In genomic region chr14:36905272-36906046, GRCh38 we compare ENCODE assay signal across 20 cellular contexts.
"Had no signal": no experiment of that assay in that cellular context is flagged by ENCODE, and none has a peak within 500 bp of the region (broad histone marks: within the 10 kb centered on the region; RNA-seq: fewer than 3 reads in every experiment).

No MANE protein-coding gene starts in this region.

- H3K36me3 ChIP-seq: cardiac muscle cell, esophagus squamous epithelium, right atrium auricular region, tibial nerve had no signal

- H3K27me3 ChIP-seq: cardiac muscle cell, esophagus squamous epithelium, right atrium auricular region, tibial nerve had no signal

- H3K4me1 ChIP-seq: right atrium auricular region, tibial nerve had no signal

- H3K9me3 ChIP-seq: esophagus squamous epithelium, right atrium auricular region, tibial nerve had no signal

- H3K27ac ChIP-seq: cardiac muscle cell, esophagus squamous epithelium, right atrium auricular region, tibial nerve had no signal

- ATAC-seq: activated CD4-positive, alpha-beta T cell treated with anti-CD3 and anti-CD28 coated beads for 36 hours; activated T-helper 17 cell treated with anti-CD3 and anti-CD28 coated beads, Interleukin-2, amount 50 U/mL, for 72 hours; left lobe of liver; WTC11 had no signal

- DNase-seq: activated CD4-positive, alpha-beta T cell treated with anti-CD3 and anti-CD28 coated beads for 36 hours; activated CD4-positive, alpha-beta T cell treated with anti-CD3 and anti-CD28 coated beads, Interleukin-2, amount 50 U/mL, for 48 hours; activated naive CD4-positive, alpha-beta T cell; activated naive CD8-positive, alpha-beta T cell treated with anti-CD3 and anti-CD28 coated beads for 36 hours; activated T-cell treated with anti-CD3 and anti-CD28 coated beads, Interleukin-2, amount 50 U/mL, for 1 hour; amygdala; effector CD8-positive, alpha-beta T cell; esophagus squamous epithelium; foreskin fibroblast; occipital lobe; stimulated activated CD4-positive, alpha-beta T cell treated with anti-CD3 and anti-CD28 coated beads, Interleukin-2, amount 100 ng/mL, for 48 hours had no signal

- FAIRE-seq: endothelial cell of umbilical vein, urothelium cell line had no signal

- H3K4me3 ChIP-seq: cardiac muscle cell, esophagus squamous epithelium, lung, right atrium auricular region, tibial nerve had no signal
